In genomic region chr7:159253657-159254056, GRCh38 we compare ENCODE assay signal across 16 cellular contexts.
"Had no signal": no experiment of that assay in that cellular context is flagged by ENCODE, and none has a peak within 500 bp of the region (broad histone marks: within the 10 kb centered on the region; RNA-seq: fewer than 3 reads in every experiment).

No MANE protein-coding gene starts in this region.

- H3K4me3 ChIP-seq: ovary, suprapubic skin, tibial artery, upper lobe of right lung, vagina had no signal

- H3K4me3 Mint-ChIP-seq: dendritic cell treated with granulocyte-macrophage colony-stimulating factor and Interleukin-4, amounts not matched to agents 40 ng/mL and 50 ng/mL, for 4 days; naive B cell; neural crest cell had no signal

- H3K27me3 ChIP-seq: foreskin keratinocyte, ovary, suprapubic skin, tibial artery, upper lobe of right lung, vagina had no signal

- H3K9me3 ChIP-seq: ovary, suprapubic skin, tibial artery, upper lobe of right lung, vagina had no signal

- H3K36me3 ChIP-seq: ovary, suprapubic skin, tibial artery, upper lobe of right lung, vagina had no signal

- H3K27ac Mint-ChIP-seq: dendritic cell treated with granulocyte-macrophage colony-stimulating factor and Interleukin-4, amounts not matched to agents 40 ng/mL and 50 ng/mL, for 4 days had no signal

- H3K9me3 Mint-ChIP-seq: dendritic cell treated with granulocyte-macrophage colony-stimulating factor and Interleukin-4, amounts not matched to agents 40 ng/mL and 50 ng/mL, for 4 days; neural crest cell had no signal

- ATAC-seq: foreskin keratinocyte; left colon; stimulated activated naive CD8-positive, alpha-beta T cell treated with anti-CD3 and anti-CD28 coated beads, Interleukin-15, Interleukin-2, amounts not matched to agents 100 U/mL and 50 U/mL, for 24 hours; upper lobe of right lung had no signal

- DNase-seq: erythroblast; foreskin keratinocyte; left colon; mesendoderm; naive B cell; ovary; right cardiac atrium; small intestine; stimulated activated CD4-positive, alpha-beta T cell treated with anti-CD3 and anti-CD28 coated beads, Interleukin-12 subunit alpha, Interleukin-12 subunit beta, amount 100 ng/mL, for 4 hours; stimulated activated naive CD8-positive, alpha-beta T cell treated with anti-CD3 and anti-CD28 coated beads, Interleukin-15, Interleukin-2, amounts not matched to agents 100 U/mL and 50 U/mL, for 24 hours; tibial artery; upper lobe of right lung had no signal

- H3K27me3 Mint-ChIP-seq: dendritic cell treated with granulocyte-macrophage colony-stimulating factor and Interleukin-4, amounts not matched to agents 40 ng/mL and 50 ng/mL, for 4 days had no signal

- H3K4me1 Mint-ChIP-seq: naive B cell, neural crest cell had no signal

- H3K4me1 ChIP-seq: foreskin keratinocyte, suprapubic skin, tibial artery, upper lobe of right lung, vagina had no signal

- H3K36me3 Mint-ChIP-seq: naive B cell had no signal

- H3K27ac ChIP-seq: foreskin keratinocyte, ovary, suprapubic skin, tibial artery, upper lobe of right lung, vagina had no signal
